ENCODE assay signal across 8 cellular contexts in the genomic region with DNA sequence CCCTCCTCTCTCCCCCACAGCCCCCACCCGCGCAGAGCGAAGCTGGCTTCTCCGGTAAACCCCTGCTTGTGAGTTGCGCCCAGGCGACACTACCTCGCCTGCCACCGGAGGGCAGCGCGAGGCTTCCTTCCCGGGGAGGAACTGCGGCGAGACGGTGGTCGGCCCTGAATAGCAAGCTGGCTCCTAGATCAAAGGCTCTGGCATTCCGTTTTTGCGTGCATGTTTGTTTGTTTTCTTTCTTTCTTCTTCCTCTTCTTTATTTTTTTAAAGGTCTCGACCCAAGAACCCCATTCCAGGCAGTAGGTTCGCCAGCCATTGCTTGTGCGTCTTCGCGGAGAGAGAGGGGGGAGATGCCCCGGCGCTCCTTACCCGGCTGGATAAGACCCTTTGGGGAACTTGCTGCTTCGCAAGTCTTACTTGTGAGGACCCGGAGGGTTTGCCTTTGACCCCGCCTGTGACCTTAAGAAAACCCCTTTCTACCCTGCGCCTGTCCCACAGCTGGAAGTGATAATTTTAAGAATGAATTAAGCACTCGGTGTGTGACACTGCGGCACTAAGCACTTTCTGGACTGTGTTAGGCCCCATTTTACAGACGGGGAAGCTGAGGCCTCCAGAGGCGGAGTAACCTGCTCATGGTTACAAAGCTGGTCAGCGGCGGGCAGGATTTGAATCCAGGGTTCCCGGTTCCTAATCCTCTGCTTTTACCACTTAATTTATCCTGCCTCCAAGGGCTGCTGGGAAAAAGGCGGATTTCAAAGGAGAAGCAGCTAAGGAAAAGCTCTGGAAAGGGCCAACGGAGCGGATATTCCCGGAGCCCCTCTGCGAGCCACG.
A peak's percentile ranks its signal among the peaks of the same experiment; 100 is the strongest.
DNase-seq lines count a peak whose midpoint lies in the region; ATAC-seq and TF ChIP-seq lines count a peak whose summit lies in the region.

No MANE protein-coding gene starts in this region.

- peak overlapping the region; percentile 28 to 92 (median 61) for H3K27ac Mint-ChIP-seq in brain

- in situ Hi-C loops in Caki2 (cut with HindIII; ENCODE audit: low pct_unique_long_range_greater_than_20kb, low sequenced_read_pairs): no loop called here

- TF ChIP-seq CTCF in Peyer's patch (IDR thresholded peaks at IDR 0.05): peak; percentile 41 to 69 (median 60)
- peak; percentile 71 to 80 for TF ChIP-seq CTCF in brain (conservative IDR thresholded peaks at IDR 0.05)
- peak; percentile 53 to 72 (median 65) for TF ChIP-seq CTCF in sigmoid colon (IDR thresholded peaks at IDR 0.05)

- peak overlapping the region; percentile 85 to 93 (median 90) for H3K4me3 Mint-ChIP-seq in brain

- H3K36me3 ChIP-seq in Peyer's patch (no peaks in the 10 kb centered on the region), sigmoid colon (no peaks in the 10 kb centered on the region)

- H3K27me3 ChIP-seq in Peyer's patch (no peaks in the 10 kb centered on the region), sigmoid colon (no peaks in the 10 kb centered on the region)

- H3K9me3 Mint-ChIP-seq in brain: no peaks in the 10 kb centered on the region

- peak; percentile 42 for DNase-seq in Caki2 (ENCODE audit: low read depth)
- peak; percentile 71 to 86 (median 83) for DNase-seq in Peyer's patch
- DNase-seq in sigmoid colon: peak; percentile 80
- no peak for DNase-seq in effector CD8-positive, alpha-beta T cell (lab: John Stamatoyannopoulos, UW)

- 1% methylated on average over 42 of the region's 42 CpGs for WGBS in sigmoid colon, 2 donors

- peaks cover 24% of the 10 kb centered on the region for H3K4me1 Mint-ChIP-seq in brain

- no peak for TF ChIP-seq EP300 in sigmoid colon (IDR thresholded peaks at IDR 0.05)

- H3K9me3 ChIP-seq in Peyer's patch (no peaks in the 10 kb centered on the region), iPS-18c (ENCODE audit: control insufficient read depth, insufficient read depth, low read length) (no peaks in the 10 kb centered on the region), sigmoid colon (no peaks in the 10 kb centered on the region)

- H3K27me3 Mint-ChIP-seq in brain: peaks cover 16% of the 10 kb centered on the region

- peaks cover 0 to 17% (median 2%) of the 10 kb centered on the region in 4 donors for H3K4me1 ChIP-seq in Peyer's patch
- H3K4me1 ChIP-seq in sigmoid colon: peaks cover 0 to 23% (median 19%) of the 10 kb centered on the region in 4 donors

- no peaks in the 10 kb centered on the region for H3K36me3 Mint-ChIP-seq in brain

- peak overlapping the region; percentile 53 to 65 (median 59) for H3K4me3 ChIP-seq in Peyer's patch
- peak overlapping the region; percentile 72 for H3K4me3 ChIP-seq in iPS-18c (ENCODE audit: insufficient read depth, low read depth, low read length)
- peak overlapping the region; percentile 20 to 71 (median 54) for H3K4me3 ChIP-seq in sigmoid colon

- peak; percentile 44 for ATAC-seq in HG02852 (IDR thresholded peaks at IDR 0.05; ENCODE audit: unreplicated experiment)
- no peak for ATAC-seq in GM18861 (IDR thresholded peaks at IDR 0.05; ENCODE audit: unreplicated experiment)

- H3K27ac ChIP-seq in Peyer's patch: peak overlapping the region; percentile 55 to 93 (median 77)
- peak overlapping the region; percentile 60 to 80 (median 68) for H3K27ac ChIP-seq in sigmoid colon

- intact Hi-C loops in sigmoid colon (cut with DNase I): loop anchor here (2.0 to 10.0 kb wide), 4 partner anchors 38 to 302 kb away; partner anchors contain the start of genes SIRPA and STK35

- no peak for TF ChIP-seq POLR2A in Peyer's patch (IDR thresholded peaks at IDR 0.05)
- TF ChIP-seq POLR2A in sigmoid colon (IDR thresholded peaks at IDR 0.05): no peak
